9 cellular contexts compared by ENCODE assay signal in the genomic region with DNA sequence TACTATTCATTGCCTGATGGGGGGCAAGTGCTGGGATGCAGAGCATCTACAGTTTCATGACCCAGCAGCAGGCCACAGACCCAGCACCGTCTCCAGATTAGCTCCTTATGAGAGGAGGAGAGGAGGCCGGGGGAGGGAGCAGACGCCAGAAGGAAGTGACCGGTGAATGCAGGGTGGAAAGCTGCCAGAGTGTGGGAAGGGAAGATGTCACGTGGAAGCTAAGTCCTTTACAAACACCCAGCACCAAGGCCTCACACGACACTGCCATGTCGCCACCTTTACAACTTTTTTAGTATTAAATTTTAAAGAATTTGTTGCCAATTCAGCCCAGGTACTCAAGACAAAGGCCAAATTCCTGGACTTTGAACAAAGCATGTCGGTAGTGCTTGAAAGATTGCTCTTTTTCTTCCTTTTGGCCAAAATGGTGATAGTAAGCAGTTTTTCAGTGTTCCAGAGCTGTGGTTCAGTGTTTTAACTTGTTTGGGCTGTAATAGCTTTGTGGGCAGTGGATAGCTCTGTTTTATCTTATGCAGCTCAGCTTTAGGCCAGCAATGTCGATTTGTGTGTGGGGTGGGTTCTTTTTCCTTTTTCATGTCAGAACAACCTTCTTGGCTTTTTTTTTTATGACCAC. TPM values are rescaled to one million over a fixed set of nuclear protein-coding genes. Genes with fewer than 3 reads are reported as not detected.
A peak's percentile ranks its signal among the peaks of the same experiment; 100 is the strongest.
DNase-seq lines count a peak whose midpoint lies in the region; ATAC-seq, FAIRE-seq and TF ChIP-seq lines count a peak whose summit lies in the region.
"Had no signal": no experiment of that assay in that cellular context is flagged by ENCODE, and none has a peak within 500 bp of the region (broad histone marks: within the 10 kb centered on the region; RNA-seq: fewer than 3 reads in every experiment).

No MANE protein-coding gene starts in this region.

- intact Hi-C loops in MCF 10A (cut with micrococcal nuclease) (no loop called here), OCI-LY7 (cut with micrococcal nuclease; ENCODE audit: unreplicated experiment) (no loop called here)

- H3K9me3 Mint-ChIP-seq in MCF 10A (ENCODE audit: unreplicated experiment), result no peaks in the 10 kb centered on the region

- CTCF ChIA-PET in MCF 10A (lab: Yijun Ruan, JAX), result interaction anchor here (0.6 to 10.8 kb wide), 10 partner anchors 12 to 134 kb away, joined by 3 to 109 read pairs (median 4); no protein-coding TSS in a partner anchor
- CTCF ChIA-PET in OCI-LY7 (lab: Charles Lee; ENCODE audit: unreplicated experiment), result no interaction called here

- DNase-seq in H7, result peak; percentile 42
- DNase-seq in MCF 10A (ENCODE audit: unreplicated experiment), result peak; percentile 36
- peak; percentile 19 for DNase-seq in iPS-NIHi11 (ENCODE audit: low spot score)
- DNase-seq in small intestine, result peak; percentile 73
- no peak for DNase-seq in OCI-LY7 (ENCODE audit: low spot score)
- DNase-seq in central memory CD4-positive, alpha-beta T cell, result no peak
- DNase-seq in GM19240 (ENCODE audit: insufficient read length, low spot score), result no peak

- no peak for ATAC-seq in HG03095 (IDR thresholded peaks at IDR 0.05; ENCODE audit: unreplicated experiment)

- no peaks in the 10 kb centered on the region for H3K79me2 ChIP-seq in OCI-LY7 (ENCODE audit: insufficient read depth, low read depth, low read length)

- peak overlapping the region; percentile 55 for H3K27ac Mint-ChIP-seq in MCF 10A (ENCODE audit: low read depth, unreplicated experiment)

- no peak for FAIRE-seq in small intestine (lab: Jason Lieb, UNC)
- FAIRE-seq: frontal cortex had no signal

- no peaks in the 10 kb centered on the region for H3K27me3 Mint-ChIP-seq in MCF 10A (ENCODE audit: insufficient read depth, unreplicated experiment)

- H3K4me1 ChIP-seq in small intestine (ENCODE audit: control insufficient read depth in 2 of 2, insufficient read depth in 1 of 2, low read depth in 1 of 2, low read length in 1 of 2) (peaks cover 0 to 5% of the 10 kb centered on the region in 2 donors), OCI-LY7 (ENCODE audit: insufficient read depth, low read length, poor library complexity, severe bottlenecking) (no peaks in the 10 kb centered on the region)

- POLR2A ChIA-PET in MCF 10A (lab: Yijun Ruan, JAX), result interaction anchor here (0.7 to 2.9 kb wide), 11 partner anchors 12 to 65 kb away, joined by 3 to 14 read pairs (median 4); no protein-coding TSS in a partner anchor
- POLR2A ChIA-PET in OCI-LY7 (lab: Charles Lee), result interaction anchor here (0.6 to 1.4 kb wide), 7 partner anchors 10 to 109 kb away, joined by 3 to 7 read pairs (median 3); no protein-coding TSS in a partner anchor

- H3K4me3 ChIP-seq in H7 (ENCODE audit: insufficient read depth, low read depth, low read length) (no peak overlapping the region), small intestine (ENCODE audit: low read depth in 1 of 2, low read length in 2 of 2) (no peak overlapping the region), OCI-LY7 (ENCODE audit: low read depth, low read length, poor library complexity, severe bottlenecking) (no peak overlapping the region)

- peaks cover 9% of the 10 kb centered on the region for H3K4me1 Mint-ChIP-seq in MCF 10A (ENCODE audit: insufficient read depth, unreplicated experiment)

- no peak overlapping the region for H2AFZ ChIP-seq in OCI-LY7 (ENCODE audit: low read length)

- H3K27ac ChIP-seq in small intestine (ENCODE audit: low read depth in 1 of 2, low read length in 1 of 2) (peak overlapping the region in 1 of 2 donors; percentile 62), OCI-LY7 (ENCODE audit: low read depth, low read length, poor library complexity, severe bottlenecking) (no peak overlapping the region)

- peak overlapping the region; percentile 9 for H3K4me3 Mint-ChIP-seq in MCF 10A (ENCODE audit: unreplicated experiment)

- TF ChIP-seq CTCF in MCF 10A (IDR thresholded peaks at IDR 0.05; ENCODE audit: unreplicated experiment) (no peak), OCI-LY7 (conservative IDR thresholded peaks at IDR 0.05; ENCODE audit: low read length) (no peak)

- BruUV-seq in MCF 10A (replicated peaks; lab: Mats Ljungman, UMichigan) (no TSS peak), OCI-LY7 (replicated peaks; lab: Mats Ljungman, UMichigan) (no TSS peak)

- 15 to 29% (median 22%) methylated on average over 9 of the region's 9 CpGs for WGBS in small intestine, 3 donors

- H3K9me3 ChIP-seq in small intestine (ENCODE audit: control insufficient read depth, low read depth), result no peaks in the 10 kb centered on the region
- no peaks in the 10 kb centered on the region for H3K9me3 ChIP-seq in OCI-LY7 (ENCODE audit: low read length)

- H4K20me1 ChIP-seq in OCI-LY7 (ENCODE audit: insufficient read depth, low read length), result no peaks in the 10 kb centered on the region

- H3K36me3 ChIP-seq in H7 (replicated peaks; ENCODE audit: control insufficient read depth, insufficient read depth, low read length) (no peaks in the 10 kb centered on the region; the same call in none of the 2 replicates), small intestine (ENCODE audit: control insufficient read depth in 2 of 2, insufficient read depth in 2 of 2, low read length in 2 of 2) (peaks cover 0 to 4% of the 10 kb centered on the region in 2 donors), OCI-LY7 (ENCODE audit: insufficient read depth, low read length) (no peaks in the 10 kb centered on the region)

- no peaks in the 10 kb centered on the region for H3K9me2 ChIP-seq in OCI-LY7 (ENCODE audit: insufficient read depth, low read length)

- H3K36me3 Mint-ChIP-seq in MCF 10A (ENCODE audit: insufficient read depth, unreplicated experiment), result peaks cover 83% of the 10 kb centered on the region

- H3K4me2 ChIP-seq in OCI-LY7 (ENCODE audit: low read length), result no peak overlapping the region

- no peaks in the 10 kb centered on the region for H3K27me3 ChIP-seq in H7 (ENCODE audit: control insufficient read depth, insufficient read depth, low read length)
- no peaks in the 10 kb centered on the region for H3K27me3 ChIP-seq in small intestine (ENCODE audit: control insufficient read depth in 2 of 2, insufficient read depth in 2 of 2, low read length in 2 of 2)

RNA-seq across cellular contexts. Expression of gene ZBTB38, which starts 58.2 kb away (rescaled TPM):
- 6.7 and 9.5 TPM in 2 replicates for total RNA-seq in H7 (2014; rRNA removed; shearing (Covaris generic))
- 168 and 186 TPM in 2 replicates for total RNA-seq in MCF 10A (2022)
- 10 to 100 TPM; 11.9 to 24.9 (median 18.8) TPM for polyA plus RNA-seq in small intestine
- 7.6 and 8.4 TPM in 2 replicates for total RNA-seq in OCI-LY7 (2014; rRNA removed; shearing (Covaris generic))
- total RNA-seq in OCI-LY7 (2022), result 12.4 and 16.6 TPM in 2 replicates

Comparison
In these comparisons a context has a peak if more than half of its experiments do, and no peak if none do; other contexts are left out.
1. DNase-seq: peak in H7 (single experiment), MCF 10A (single experiment), iPS-NIHi11 (single experiment) and small intestine (single experiment); none in OCI-LY7 (single experiment), central memory CD4-positive, alpha-beta T cell (single experiment) and GM19240 (single experiment).